22 cellular contexts compared by ENCODE assay signal in the genomic region with DNA sequence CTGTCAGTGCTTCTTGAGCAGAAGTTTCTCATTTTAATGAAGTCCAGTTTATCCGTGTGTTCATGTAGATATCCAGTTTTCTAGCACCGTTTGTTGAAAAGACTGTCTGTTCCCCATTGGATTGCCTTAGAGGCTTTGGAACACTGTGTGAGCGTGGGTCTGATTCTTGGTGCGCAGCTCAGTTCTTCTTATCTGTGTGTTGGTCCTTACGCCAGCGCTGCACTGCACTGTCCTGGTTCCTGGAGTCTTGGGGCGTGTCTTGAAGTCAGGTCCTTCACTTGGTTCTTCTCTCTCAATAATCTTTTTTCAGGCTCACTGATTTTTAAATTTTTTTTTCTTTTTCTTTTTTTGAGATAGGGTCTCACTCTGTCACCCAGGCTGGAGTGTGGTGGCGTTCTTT.
"Had no signal": no experiment of that assay in that cellular context is flagged by ENCODE, and none has a peak within 500 bp of the region (broad histone marks: within the 10 kb centered on the region; RNA-seq: fewer than 3 reads in every experiment).

No MANE protein-coding gene starts in this region.

- FAIRE-seq: frontal cortex, keratinocyte had no signal

- H3K4me3 Mint-ChIP-seq: effector memory CD8-positive, alpha-beta T cell; memory B cell; natural killer cell; stimulated activated memory B cell treated with anti-CD40 and anti-IgM and Interleukin-4, amounts not matched to agents 10 μg/mL and 1 μg/mL and 100 μg/mL, for 72 hours had no signal

- DNase-seq: dermis blood vessel endothelial cell; effector memory CD8-positive, alpha-beta T cell; hypothalamus; natural killer cell; right cardiac atrium; sigmoid colon; spleen; stimulated activated CD4-positive, alpha-beta T cell treated with anti-CD3 and anti-CD28 coated beads, Interleukin-4, amount 100 ng/mL, for 4 hours; stimulated activated naive CD8-positive, alpha-beta T cell treated with anti-CD3 and anti-CD28 coated beads, Interleukin-15, Interleukin-2, amounts not matched to agents 100 U/mL and 50 U/mL, for 24 hours; substantia nigra; upper lobe of right lung had no signal

- H3K27me3 ChIP-seq: sigmoid colon, spleen, tibial nerve, upper lobe of right lung, vagina had no signal

- H3K36me3 ChIP-seq: prostate gland, thoracic aorta had no signal

- H3K36me3 Mint-ChIP-seq: natural killer cell had no signal

- H3K27ac ChIP-seq: coronary artery, prostate gland, sigmoid colon, spleen, thoracic aorta, tibial nerve, upper lobe of right lung, vagina had no signal

- ATAC-seq: effector memory CD8-positive, alpha-beta T cell; left lobe of liver; natural killer cell; right cardiac atrium; stimulated activated memory B cell treated with anti-CD40 and anti-IgM and Interleukin-4, amounts not matched to agents 10 μg/mL and 1 μg/mL and 100 μg/mL, for 72 hours; stimulated activated naive CD8-positive, alpha-beta T cell treated with anti-CD3 and anti-CD28 coated beads, Interleukin-15, Interleukin-2, amounts not matched to agents 100 U/mL and 50 U/mL, for 24 hours; upper lobe of right lung had no signal

- H3K4me3 ChIP-seq: coronary artery, lung, prostate gland, sigmoid colon, spleen, thoracic aorta, tibial nerve, upper lobe of right lung, vagina had no signal

- H3K9me3 Mint-ChIP-seq: effector memory CD8-positive, alpha-beta T cell; memory B cell; natural killer cell; stimulated activated memory B cell treated with anti-CD40 and anti-IgM and Interleukin-4, amounts not matched to agents 10 μg/mL and 1 μg/mL and 100 μg/mL, for 72 hours had no signal

- H3K27ac Mint-ChIP-seq: memory B cell; natural killer cell; stimulated activated memory B cell treated with anti-CD40 and anti-IgM and Interleukin-4, amounts not matched to agents 10 μg/mL and 1 μg/mL and 100 μg/mL, for 72 hours had no signal

- H3K9me3 ChIP-seq: prostate gland, sigmoid colon, spleen, thoracic aorta, tibial nerve, upper lobe of right lung, vagina had no signal

- H3K4me1 ChIP-seq: prostate gland, vagina had no signal

- H3K27me3 Mint-ChIP-seq: effector memory CD8-positive, alpha-beta T cell; memory B cell; stimulated activated memory B cell treated with anti-CD40 and anti-IgM and Interleukin-4, amounts not matched to agents 10 μg/mL and 1 μg/mL and 100 μg/mL, for 72 hours had no signal
